In the genomic region with DNA sequence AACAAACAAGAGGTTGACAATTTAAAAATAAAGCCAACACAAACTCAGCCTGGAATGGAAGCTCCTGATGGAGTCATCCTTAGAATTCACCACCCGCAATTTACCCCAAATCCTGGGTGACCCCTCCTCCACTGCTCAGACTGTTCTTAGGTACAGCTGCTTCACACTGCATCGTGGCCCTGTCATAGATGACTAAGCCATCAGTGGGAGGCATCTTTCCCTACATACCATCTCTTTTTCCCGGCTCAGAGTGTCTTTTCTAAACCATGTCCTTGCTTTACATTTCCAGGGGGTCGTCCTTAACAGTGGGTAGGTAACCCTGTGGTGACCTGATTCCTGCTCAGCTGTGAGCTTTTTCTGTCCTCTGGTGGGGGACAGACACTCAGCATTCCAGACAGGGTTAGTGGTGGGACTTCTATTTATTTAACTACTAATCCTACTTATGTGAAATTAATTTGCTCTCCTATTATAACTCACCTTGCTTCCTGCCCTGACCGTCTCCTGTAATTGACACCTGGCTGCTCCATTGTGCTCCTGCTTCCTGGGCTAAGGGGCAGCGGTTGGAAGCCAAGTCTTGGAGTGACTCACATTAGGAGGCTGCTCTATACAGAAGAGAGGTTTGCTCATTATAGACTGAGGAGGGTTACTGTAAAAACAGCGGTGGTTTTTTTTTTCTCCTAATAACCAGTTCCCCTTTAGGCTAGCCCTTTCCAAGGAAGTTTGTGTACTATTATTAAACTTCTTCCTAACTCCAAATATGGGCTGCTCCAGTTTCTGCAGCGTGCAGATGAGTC, we compare ENCODE assay signal across 12 cellular contexts. TPM values are rescaled to one million over a fixed set of nuclear protein-coding genes. Genes with fewer than 3 reads are reported as not detected.
DNase-seq lines count a peak whose midpoint lies in the region; TF ChIP-seq lines count a peak whose summit lies in the region.
"Had no signal": no experiment of that assay in that cellular context is flagged by ENCODE, and none has a peak within 500 bp of the region (broad histone marks: within the 10 kb centered on the region; RNA-seq: fewer than 3 reads in every experiment).

No MANE protein-coding gene starts in this region.

- intact Hi-C loops in stomach (cut with DNase I; ENCODE audit: low total_unique reads) = no loop called here
- intact Hi-C loops in ascending aorta (cut with DNase I) = no loop called here

- H3K9me3 ChIP-seq in mesenchymal stem cell (ENCODE audit: control insufficient read depth, low read length) (no peaks in the 10 kb centered on the region), stomach (peaks cover 0 to 6% (median 5%) of the 10 kb centered on the region in 4 donors), ascending aorta (no peaks in the 10 kb centered on the region)

- H2BK12ac ChIP-seq in mesenchymal stem cell (ENCODE audit: low read length in 2 of 2) = peak overlapping the region in 1 of 2 experiments; percentile 67

- H2AFZ ChIP-seq in mesenchymal stem cell (ENCODE audit: low read depth, low read length) = no peak overlapping the region

- H3K4me3 ChIP-seq in AG10803 (ENCODE audit: low read length) (no peak overlapping the region), mesenchymal stem cell (ENCODE audit: insufficient read depth in 1 of 2, low read depth in 1 of 2, low read length in 2 of 2) (no peak overlapping the region), stomach (no peak overlapping the region), ascending aorta (no peak overlapping the region)
- H3K4me3 ChIP-seq: K562 had no signal

- H3K36me3 Mint-ChIP-seq in activated naive CD4-positive, alpha-beta T cell treated with anti-CD3 and anti-CD28 coated beads, Interleukin-2, amount 10 ng/mL, durations not matched to agents 7 days and 5 days = no peaks in the 10 kb centered on the region

- H3K36me3 ChIP-seq in mesenchymal stem cell (ENCODE audit: control insufficient read depth in 1 of 2, insufficient read depth in 2 of 2, low read depth in 1 of 2, low read length in 2 of 2) (no peaks in the 10 kb centered on the region), stomach (peaks cover 0 to 8% (median 0%) of the 10 kb centered on the region in 4 donors), ascending aorta (peaks cover 0 to 3% of the 10 kb centered on the region in 2 donors)

- H4K91ac ChIP-seq in mesenchymal stem cell (ENCODE audit: low read length) = no peak overlapping the region

- H3K18ac ChIP-seq in mesenchymal stem cell (ENCODE audit: low read depth in 1 of 2, low read length in 2 of 2) = peak overlapping the region; percentile 11 to 75

- no peaks in the 10 kb centered on the region for H3K79me1 ChIP-seq in mesenchymal stem cell (replicated peaks; ENCODE audit: low read length, poor library complexity, severe bottlenecking)

- H3K27me3 ChIP-seq in mesenchymal stem cell (ENCODE audit: control insufficient read depth in 1 of 2, insufficient read depth in 1 of 2, low read length in 2 of 2) (no peaks in the 10 kb centered on the region), stomach (no peaks in the 10 kb centered on the region), ascending aorta (no peaks in the 10 kb centered on the region)

- no peak overlapping the region for H3K27ac Mint-ChIP-seq in activated naive CD4-positive, alpha-beta T cell treated with anti-CD3 and anti-CD28 coated beads, Interleukin-2, amount 10 ng/mL, durations not matched to agents 7 days and 5 days

- peak overlapping the region; percentile 38 for H3K9ac ChIP-seq in mesenchymal stem cell (ENCODE audit: low read length)

- no peak for TF ChIP-seq CTCF in AG10803 (conservative IDR thresholded peaks at IDR 0.05; ENCODE audit: low read length)
- no peak for TF ChIP-seq CTCF in stomach (IDR thresholded peaks at IDR 0.05)
- TF ChIP-seq CTCF in ascending aorta (IDR thresholded peaks at IDR 0.05) = no peak

- no peak overlapping the region for H2BK5ac ChIP-seq in mesenchymal stem cell (ENCODE audit: low read depth, low read length, poor library complexity, severe bottlenecking)

- H3K23ac ChIP-seq in mesenchymal stem cell (ENCODE audit: low read length in 2 of 2) = no peak overlapping the region

- H2BK15ac ChIP-seq in mesenchymal stem cell (ENCODE audit: low read depth, poor library complexity, severe bottlenecking) = no peak overlapping the region

- no peak overlapping the region for H4K8ac ChIP-seq in mesenchymal stem cell (ENCODE audit: low read length)

- peaks cover 33% of the 10 kb centered on the region for H3K27me3 Mint-ChIP-seq in activated naive CD4-positive, alpha-beta T cell treated with anti-CD3 and anti-CD28 coated beads, Interleukin-2, amount 10 ng/mL, durations not matched to agents 7 days and 5 days

- H2AK5ac ChIP-seq in mesenchymal stem cell (ENCODE audit: low read length, severe bottlenecking) = no peak overlapping the region

- H2BK120ac ChIP-seq in mesenchymal stem cell (ENCODE audit: low read depth, low read length) = no peak overlapping the region

- TF ChIP-seq EP300 in stomach (IDR thresholded peaks at IDR 0.05) = no peak

- CTCF ChIA-PET in activated naive CD4-positive, alpha-beta T cell treated with anti-CD3 and anti-CD28 coated beads, Interleukin-2, amount 10 ng/mL, durations not matched to agents 7 days and 5 days (lab: Charles Lee) = no interaction called here

- H3K27ac ChIP-seq in mesenchymal stem cell (ENCODE audit: low read length, poor library complexity, severe bottlenecking) (no peak overlapping the region), stomach (no peak overlapping the region), ascending aorta (no peak overlapping the region)

- no peak overlapping the region for H3K14ac ChIP-seq in mesenchymal stem cell (ENCODE audit: low read length in 2 of 2)

- H3K4me1 Mint-ChIP-seq in activated naive CD4-positive, alpha-beta T cell treated with anti-CD3 and anti-CD28 coated beads, Interleukin-2, amount 10 ng/mL, durations not matched to agents 7 days and 5 days = no peaks in the 10 kb centered on the region

- peaks cover 7% of the 10 kb centered on the region for H3K4me1 ChIP-seq in mesenchymal stem cell (ENCODE audit: control insufficient read depth, insufficient read depth, low read depth, low read length)
- H3K4me1 ChIP-seq in stomach = peaks cover 0 to 11% (median 0%) of the 10 kb centered on the region in 4 donors
- H3K4me1 ChIP-seq in ascending aorta = no peaks in the 10 kb centered on the region

- H3K4me2 ChIP-seq in mesenchymal stem cell (ENCODE audit: low read length, poor library complexity, severe bottlenecking) = no peak overlapping the region

- no peak overlapping the region for H3K4ac ChIP-seq in mesenchymal stem cell (ENCODE audit: low read depth in 1 of 2, low read length in 2 of 2)

- peaks cover 3% of the 10 kb centered on the region for H3K9me3 Mint-ChIP-seq in activated naive CD4-positive, alpha-beta T cell treated with anti-CD3 and anti-CD28 coated beads, Interleukin-2, amount 10 ng/mL, durations not matched to agents 7 days and 5 days

- WGBS in mesenchymal stem cell = 17% methylated on average over 8 of the region's 8 CpGs
- WGBS in stomach, 5 donors = 43 to 49% (median 46%) methylated on average over 8 of the region's 8 CpGs

- DNase-seq in AG10803 (ENCODE audit: low read depth) (peak; percentile 51), HT1080 (ENCODE audit: low read depth) (peak; percentile 75), amniotic stem cell (lab: John Stamatoyannopoulos, UW) (peak; percentile 17), mesenchymal stem cell (peak; percentile 76), stomach (no peak), ascending aorta (ENCODE audit: low spot score in 2 of 2) (no peak), NOMO-1 treated with DMSO at 0.1 percent for 48 hours (lab: John Stamatoyannopoulos, UW; ENCODE audit: unreplicated experiment) (no peak)
- DNase-seq in activated naive CD4-positive, alpha-beta T cell treated with anti-CD3 and anti-CD28 coated beads, Interleukin-2, amount 10 ng/mL, durations not matched to agents 7 days and 5 days = no peak
- DNase-seq: activated CD4-positive, alpha-beta T cell treated with anti-CD3 and anti-CD28 coated beads, Interleukin-2, amount 50 U/mL, for 48 hours; SIG-M5; stimulated activated CD8-positive, alpha-beta memory T cell treated with anti-CD3 and anti-CD28 coated beads, Interleukin-4, amount 100 ng/mL, for 48 hours had no signal

- H3K4me3 Mint-ChIP-seq in activated naive CD4-positive, alpha-beta T cell treated with anti-CD3 and anti-CD28 coated beads, Interleukin-2, amount 10 ng/mL, durations not matched to agents 7 days and 5 days = no peak overlapping the region

- TF ChIP-seq POLR2A in stomach (IDR thresholded peaks at IDR 0.05) = no peak

RNA-seq across cellular contexts. Expression of gene PYROXD2, which starts 40.6 kb away (rescaled TPM):
- total RNA-seq in HT1080 (2014; rRNA removed; shearing (Covaris generic)) = 3.8 and 4.8 TPM in 2 replicates
- polyA plus RNA-seq in HT1080 (2015; cell fraction: cytosol; rRNA removed) = 2.2 and 2.9 TPM in 2 replicates
- polyA plus RNA-seq in HT1080 (2015; cell fraction: nucleus; rRNA removed) = 11.2 and 16.5 TPM in 2 replicates
- 4.8 TPM for polyA plus RNA-seq in mesenchymal stem cell (2013, experiment 1 of 2)
- 5.4 TPM for polyA plus RNA-seq in mesenchymal stem cell (2013, experiment 2 of 2)
- total RNA-seq in stomach (10 to 100 TPM in 3 of 5 donors, 1 to 10 TPM in 2; 3.5 to 33.5 (median 13.2) TPM), ascending aorta (5.6 TPM)
- polyA plus RNA-seq in stomach = 1 to 10 TPM; 2.4 to 9.7 (median 3.5) TPM

Comparison
In these comparisons a context has a peak if more than half of its experiments do, and no peak if none do; other contexts are left out.
1. DNase-seq: peak in AG10803 (single experiment), HT1080 (single experiment), amniotic stem cell (single experiment) and mesenchymal stem cell (single experiment); none in stomach (single experiment), activated naive CD4-positive, alpha-beta T cell treated with anti-CD3 and anti-CD28 coated beads, Interleukin-2, amount 10 ng/mL, durations not matched to agents 7 days and 5 days (single experiment), ascending aorta (0 of 2) and NOMO-1 treated with DMSO at 0.1 percent for 48 hours (single experiment).